1 cellular context compared by ENCODE assay signal in the genomic region with DNA sequence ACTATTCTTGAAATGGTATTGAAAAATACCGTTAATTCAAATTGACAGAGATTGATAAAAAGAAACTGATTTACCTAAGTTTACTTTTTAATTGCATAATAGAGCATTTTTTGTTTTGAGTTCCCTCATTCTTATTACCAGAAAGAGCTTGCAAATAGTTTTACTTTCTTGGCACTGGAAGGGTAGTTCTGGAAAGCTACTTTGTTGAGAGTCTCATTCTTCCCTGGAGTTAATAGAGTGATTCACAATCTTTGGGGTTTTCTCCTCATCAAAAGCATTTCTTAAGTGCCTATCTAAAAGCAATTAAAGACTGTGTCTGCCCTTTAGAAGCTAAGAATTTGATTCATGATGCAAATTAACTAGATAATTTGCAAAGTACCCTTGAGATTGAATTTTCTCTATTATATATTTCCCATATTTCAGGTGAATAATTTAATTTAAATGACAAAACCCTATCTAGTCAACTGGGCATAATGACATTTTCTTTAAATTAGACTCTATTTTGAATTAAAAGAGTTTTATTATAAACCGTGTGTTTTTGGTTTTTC.
TF ChIP-seq lines count a peak whose summit lies in the region.

No MANE protein-coding gene starts in this region.

TF ChIP-seq in A549, 52 proteins besides CTCF, POLR2A, EP300 and RAD21 (continued from another document):
- TF ChIP-seq BCL3 (IDR thresholded peaks at IDR 0.05) = no peak
- no peak for TF ChIP-seq NFE2L2 (conservative IDR thresholded peaks at IDR 0.05; ENCODE audit: low read length)
- TF ChIP-seq FOSB (CRISPR knock-in tag; IDR thresholded peaks at IDR 0.05) = no peak
